Comparison of ENCODE assay signal across 13 cellular contexts in genomic region chr1:205913451-205914204, GRCh38. TPM values are rescaled to one million over a fixed set of nuclear protein-coding genes. Genes with fewer than 3 reads are reported as not detected.
DNase-seq lines count a peak whose midpoint lies in the region; ATAC-seq, FAIRE-seq and TF ChIP-seq lines count a peak whose summit lies in the region.
"Had no signal": no experiment of that assay in that cellular context is flagged by ENCODE, and none has a peak within 500 bp of the region (broad histone marks: within the 10 kb centered on the region; RNA-seq: fewer than 3 reads in every experiment).

No MANE protein-coding gene starts in this region.

- H3K4me1 Mint-ChIP-seq in astrocyte (ENCODE audit: low read depth, unreplicated experiment), result peaks cover 7% of the 10 kb centered on the region

- no peak overlapping the region for H3K9ac ChIP-seq in astrocyte (ENCODE audit: low read length)
- no peak overlapping the region for H3K9ac ChIP-seq in subcutaneous abdominal adipose tissue (ENCODE audit: low read length in 5 of 5)

- no peaks in the 10 kb centered on the region for H4K20me1 ChIP-seq in astrocyte (ENCODE audit: insufficient read depth, low read length)

- H3K27me3 ChIP-seq in astrocyte (ENCODE audit: insufficient read depth, low read length) (peaks cover 13% of the 10 kb centered on the region), subcutaneous abdominal adipose tissue (ENCODE audit: control insufficient read depth in 5 of 5, insufficient read depth in 4 of 5, low read length in 5 of 5) (peaks cover 0 to 7% (median 0%) of the 10 kb centered on the region in 5 donors), suprapubic skin (no peaks in the 10 kb centered on the region)

- H2AFZ ChIP-seq in astrocyte (ENCODE audit: low read depth, low read length), result no peak overlapping the region

- WGBS in suprapubic skin, result 46% methylated on average over 1 of the region's 4 CpGs

- TF ChIP-seq EP300 in suprapubic skin (IDR thresholded peaks at IDR 0.05), result no peak

- TF ChIP-seq POLR2A in suprapubic skin (IDR thresholded peaks at IDR 0.05), result no peak

- H3K36me3 ChIP-seq in astrocyte (ENCODE audit: insufficient read depth, low read length), result no peaks in the 10 kb centered on the region
- H3K36me3 ChIP-seq in subcutaneous abdominal adipose tissue (ENCODE audit: control insufficient read depth in 5 of 5, insufficient read depth in 5 of 5, low read length in 5 of 5), result no peaks in the 10 kb centered on the region
- H3K36me3 ChIP-seq in suprapubic skin, result no peaks in the 10 kb centered on the region

- no peak overlapping the region for H3K27ac ChIP-seq in astrocyte (ENCODE audit: low read depth, low read length)
- peak overlapping the region; percentile 42 for H3K27ac ChIP-seq in subcutaneous abdominal adipose tissue (ENCODE audit: low read depth, low read length)
- H3K27ac ChIP-seq in suprapubic skin, result no peak overlapping the region

- no peak for TF ChIP-seq CTCF in astrocyte (IDR thresholded peaks at IDR 0.05; ENCODE audit: insufficient read depth, low read depth, low read length)
- no peak for TF ChIP-seq CTCF in suprapubic skin (IDR thresholded peaks at IDR 0.05)

- H3K4me1 ChIP-seq in astrocyte (ENCODE audit: insufficient read depth, low read length) (peaks cover 4% of the 10 kb centered on the region), subcutaneous abdominal adipose tissue (ENCODE audit: control insufficient read depth in 5 of 5, insufficient read depth in 5 of 5, low read length in 5 of 5) (peaks cover 0 to 29% (median 27%) of the 10 kb centered on the region in 5 donors), suprapubic skin (no peaks in the 10 kb centered on the region)

- DNase-seq in GM03348 (ENCODE audit: low spot score) (peak; percentile 37), astrocyte (ENCODE audit: low read depth) (peak; percentile 41), iris pigment epithelial cell (ENCODE audit: low read depth) (peak; percentile 17), GOT3 (lab: John Stamatoyannopoulos, UW) (no peak), suprapubic skin (ENCODE audit: low spot score in 2 of 2) (no peak)
- DNase-seq: activated CD4-positive, alpha-beta T cell treated with anti-CD3 and anti-CD28 coated beads, Interleukin-2, amount 50 U/mL, for 1 hour; NCI-H2029; SIG-M5 had no signal

- no peak overlapping the region for H3K4me2 ChIP-seq in astrocyte (ENCODE audit: low read length)

- H3K27ac Mint-ChIP-seq in astrocyte (ENCODE audit: unreplicated experiment), result no peak overlapping the region

- H3K36me3 Mint-ChIP-seq in astrocyte (ENCODE audit: low read depth, unreplicated experiment), result no peaks in the 10 kb centered on the region

- no peak overlapping the region for H3K4me3 Mint-ChIP-seq in astrocyte (ENCODE audit: unreplicated experiment)

- no peaks in the 10 kb centered on the region for H3K9me3 ChIP-seq in astrocyte (ENCODE audit: insufficient read depth, low read depth, low read length)
- H3K9me3 ChIP-seq in subcutaneous abdominal adipose tissue (ENCODE audit: control insufficient read depth in 5 of 5, low read length in 5 of 5), result no peaks in the 10 kb centered on the region
- H3K9me3 ChIP-seq in suprapubic skin, result no peaks in the 10 kb centered on the region

- peaks cover 5% of the 10 kb centered on the region for H3K9me3 Mint-ChIP-seq in astrocyte (ENCODE audit: unreplicated experiment)

- H3K27me3 Mint-ChIP-seq in astrocyte (ENCODE audit: low read depth, unreplicated experiment), result peaks cover 16% of the 10 kb centered on the region

- no peak for FAIRE-seq in astrocyte (lab: Jason Lieb, UNC)
- FAIRE-seq: G401.6 had no signal

- no peaks in the 10 kb centered on the region for H3K79me2 ChIP-seq in astrocyte (ENCODE audit: insufficient read depth, low read length)

- no peak for ATAC-seq in GM19455 (IDR thresholded peaks at IDR 0.05; ENCODE audit: unreplicated experiment)
- ATAC-seq in GM18498 (IDR thresholded peaks at IDR 0.05; ENCODE audit: unreplicated experiment), result no peak

- H3K4me3 ChIP-seq in astrocyte (ENCODE audit: insufficient read depth, low read depth, low read length) (no peak overlapping the region), subcutaneous abdominal adipose tissue (ENCODE audit: low read depth in 1 of 5, low read length in 5 of 5) (no peak overlapping the region), suprapubic skin (no peak overlapping the region)

RNA-seq across cellular contexts. Expression of gene SLC26A9, which starts 29.6 kb away (rescaled TPM):
- total RNA-seq in astrocyte, result not detected in 2 replicates
- total RNA-seq in suprapubic skin, result 1 to 10 TPM; 5.7 to 7.2 (median 6.6) TPM
- total RNA-seq: fibroblast of villous mesenchyme had no signal

Comparison
In these comparisons a context has a peak if more than half of its experiments do, and no peak if none do; other contexts are left out.
1. DNase-seq: peak in GM03348 (single experiment), astrocyte (single experiment) and iris pigment epithelial cell (single experiment); none in GOT3 (single experiment) and suprapubic skin (0 of 2).